12 cellular contexts compared by ENCODE assay signal in the genomic region with DNA sequence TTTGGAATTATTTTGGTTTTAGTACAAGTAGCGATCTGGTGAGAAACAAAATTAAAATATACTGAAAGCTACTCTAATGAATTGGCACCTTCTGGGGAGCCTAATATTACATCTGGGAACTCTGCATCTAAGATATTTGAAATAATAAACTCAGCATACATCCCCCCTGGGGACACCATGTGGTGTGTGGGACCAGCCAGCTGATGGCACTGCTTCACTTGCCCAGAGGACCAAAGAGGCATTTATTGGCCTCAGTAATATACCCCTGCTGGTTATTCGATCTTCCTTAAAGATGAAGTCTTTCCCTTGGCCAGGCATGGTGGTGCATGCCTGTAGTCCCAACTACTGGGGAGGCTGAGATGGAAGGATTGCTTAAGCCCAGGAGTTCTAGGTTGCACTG.
DNase-seq lines count a peak whose midpoint lies in the region; ATAC-seq, FAIRE-seq and TF ChIP-seq lines count a peak whose summit lies in the region.
"Had no signal": no experiment of that assay in that cellular context is flagged by ENCODE, and none has a peak within 500 bp of the region (broad histone marks: within the 10 kb centered on the region; RNA-seq: fewer than 3 reads in every experiment).

No MANE protein-coding gene starts in this region.

- H2BK20ac ChIP-seq in H1 (ENCODE audit: low read length): no peak overlapping the region

- no peak overlapping the region for H3K4ac ChIP-seq in H1 (replicated peaks; ENCODE audit: insufficient read length, low read depth, low read length)

- no peak overlapping the region for H3K4me2 ChIP-seq in H1 (ENCODE audit: insufficient read depth in 1 of 2, low read depth in 2 of 2, low read length in 2 of 2)

- DNase-seq in NCI-H146 (lab: John Stamatoyannopoulos, UW): peak; percentile 12
- DNase-seq in NCI-H146 treated with DMSO at 0.1 percent for 48 hours (lab: John Stamatoyannopoulos, UW; ENCODE audit: unreplicated experiment): no peak
- peak; percentile 22 for DNase-seq in NCI-H1092 (lab: John Stamatoyannopoulos, UW)
- no peak for DNase-seq in H1 (ENCODE audit: low read depth in 1 of 2, low spot score in 2 of 2)
- no peak for DNase-seq in psoas muscle
- DNase-seq in gastrocnemius medialis: no peak
- DNase-seq in NCI-H2196 treated with DMSO at 0.1 percent for 48 hours (lab: John Stamatoyannopoulos, UW; ENCODE audit: unreplicated experiment): no peak
- DNase-seq: activated CD4-positive, CD25-positive, alpha-beta regulatory T cell; effector memory CD8-positive, alpha-beta T cell had no signal

- H2BK120ac ChIP-seq in H1 (replicated peaks; ENCODE audit: low read depth, low read length): no peak overlapping the region

- H3K4me1 ChIP-seq in H1 (replicated peaks in 1 of 4; ENCODE audit: control insufficient read depth in 3 of 4, insufficient read depth in 4 of 4, low read length in 3 of 4) (peaks cover 0 to 8% (median 4%) of the 10 kb centered on the region in 4 experiments; a peak in 3 of 7 replicates), psoas muscle (no peaks in the 10 kb centered on the region), gastrocnemius medialis (no peaks in the 10 kb centered on the region)

- CTCF ChIA-PET in H1 (lab: Charles Lee; ENCODE audit: partially characterized antibody): interaction anchor here (0.7 to 1.2 kb wide), 8 partner anchors 13 to 531 kb away, joined by 3 to 5 read pairs (median 4); no protein-coding TSS in a partner anchor

- TF ChIP-seq RAD21 in H1 (IDR thresholded peaks at IDR 0.05 in 1 of 2, conservative IDR thresholded peaks at IDR 0.05 in 1 of 2; ENCODE audit: low read depth in 2 of 2, low read length in 2 of 2): peak; percentile 84 to 94

- no peak overlapping the region for H3K56ac ChIP-seq in H1 (replicated peaks; ENCODE audit: insufficient read length, low read depth, low read length)

- H3K14ac ChIP-seq in H1 (ENCODE audit: insufficient read length): no peak overlapping the region

- no peak for FAIRE-seq in H1 (lab: Jason Lieb, UNC)
- FAIRE-seq: A204.1, islet of Langerhans had no signal

- in situ Hi-C loops in gastrocnemius medialis (cut with MboI; ENCODE audit: low sequenced_read_pairs in 4 of 4): no loop called here

- TF ChIP-seq CTCF in H1 (IDR thresholded peaks at IDR 0.05; ENCODE audit: control extremely low read depth in 1 of 3, insufficient read depth in 1 of 3, low read depth in 1 of 3, low read length in 3 of 3) (peak; percentile 61 to 67 (median 64)), psoas muscle (IDR thresholded peaks at IDR 0.05) (peak; percentile 19), gastrocnemius medialis (IDR thresholded peaks at IDR 0.05 in 4 of 5, conservative IDR thresholded peaks at IDR 0.05 in 1 of 5) (no peak)

- no peak overlapping the region for H3K23ac ChIP-seq in H1 (ENCODE audit: insufficient read length)

- no peak overlapping the region for H2BK15ac ChIP-seq in H1 (ENCODE audit: low read length)

- H4K91ac ChIP-seq in H1 (replicated peaks; ENCODE audit: insufficient read length, low read length): no peak overlapping the region

- no peak overlapping the region for H4K8ac ChIP-seq in H1 (ENCODE audit: extremely low read depth, insufficient read depth, low read length)

- H3K79me2 ChIP-seq in H1 (ENCODE audit: control insufficient read depth in 1 of 2, insufficient read depth in 2 of 2, low read length in 2 of 2): no peaks in the 10 kb centered on the region

- H3K9ac ChIP-seq in H1 (replicated peaks in 1 of 4; ENCODE audit: extremely low read depth in 1 of 4, low read depth in 3 of 4, low read length in 3 of 4): no peak overlapping the region

- TF ChIP-seq POLR2A in H1 (IDR thresholded peaks at IDR 0.05; ENCODE audit: control extremely low read depth in 1 of 2, low read depth in 2 of 2, low read length in 2 of 2) (no peak), gastrocnemius medialis (IDR thresholded peaks at IDR 0.05) (no peak)

- intact Hi-C loops in psoas muscle (cut with DNase I) (no loop called here), gastrocnemius medialis (cut with DNase I; ENCODE audit: low total_unique reads) (no loop called here)

- POLR2A ChIA-PET in H1 (lab: Charles Lee; ENCODE audit: partially characterized antibody): no interaction called here

- no peak overlapping the region for H3K18ac ChIP-seq in H1 (ENCODE audit: extremely low read depth, low read length)

- no peak overlapping the region for H2BK12ac ChIP-seq in H1 (ENCODE audit: low read depth, low read length)

- H3K27me3 ChIP-seq in H1 (replicated peaks in 1 of 4; ENCODE audit: control insufficient read depth in 3 of 4, extremely low read depth in 1 of 4, insufficient read depth in 3 of 4, low read length in 3 of 4): no peaks in the 10 kb centered on the region; a peak in 1 of 7 replicates
- H3K27me3 ChIP-seq in psoas muscle (ENCODE audit: insufficient read depth in 3 of 3, low read length in 2 of 3): no peaks in the 10 kb centered on the region
- H3K27me3 ChIP-seq in gastrocnemius medialis: no peaks in the 10 kb centered on the region

- H4K5ac ChIP-seq in H1 (ENCODE audit: insufficient read length, low read depth, low read length): no peak overlapping the region

- no peaks in the 10 kb centered on the region for H3K9me3 ChIP-seq in H1 (ENCODE audit: insufficient read depth in 2 of 2, low read depth in 1 of 2, low read length in 1 of 2)
- H3K9me3 ChIP-seq in psoas muscle: no peaks in the 10 kb centered on the region
- no peaks in the 10 kb centered on the region for H3K9me3 ChIP-seq in gastrocnemius medialis

- 81% methylated on average over 2 of the region's 2 CpGs; no CpG with 5 or more reads in 1 of the 2 experiments for WGBS in H1 (ENCODE audit: extremely low coverage in 1 of 2, insufficient coverage in 1 of 2, insufficient read length in 1 of 2, insufficient replicate concordance in 2 of 2, low coverage in 1 of 2, low lambda C conversion rate in 2 of 2, missing lambda C conversion rate in 1 of 2), 2 experiments
- 46 to 65% (median 53%) methylated on average over 2 of the region's 2 CpGs for WGBS in psoas muscle, 3 donors

- H2BK5ac ChIP-seq in H1 (ENCODE audit: low read depth, low read length): no peak overlapping the region

- no peaks in the 10 kb centered on the region for H3K79me1 ChIP-seq in H1 (ENCODE audit: low read depth, low read length)

- no peak overlapping the region for H3K4me3 ChIP-seq in H1 (ENCODE audit: extremely low read depth in 1 of 4, insufficient read depth in 2 of 4, low read depth in 3 of 4, low read length in 4 of 4)
- no peak overlapping the region for H3K4me3 ChIP-seq in psoas muscle
- no peak overlapping the region for H3K4me3 ChIP-seq in gastrocnemius medialis

- no peak overlapping the region for H2AK5ac ChIP-seq in H1 (ENCODE audit: low read depth, low read length)

- H3K27ac ChIP-seq in H1 (ENCODE audit: low read depth, low read length) (no peak overlapping the region), psoas muscle (no peak overlapping the region), gastrocnemius medialis (no peak overlapping the region)

- no peaks in the 10 kb centered on the region for H3K36me3 ChIP-seq in H1 (ENCODE audit: control insufficient read depth in 2 of 4, insufficient read depth in 4 of 4, low read length in 3 of 4)
- no peaks in the 10 kb centered on the region for H3K36me3 ChIP-seq in psoas muscle (ENCODE audit: insufficient read depth in 1 of 2, low read depth in 1 of 2)
- H3K36me3 ChIP-seq in gastrocnemius medialis: no peaks in the 10 kb centered on the region

- no peak for ATAC-seq in psoas muscle
- no peak for ATAC-seq in gastrocnemius medialis
- ATAC-seq in GM21723 (IDR thresholded peaks at IDR 0.05; ENCODE audit: unreplicated experiment): no peak
- ATAC-seq: effector memory CD8-positive, alpha-beta T cell had no signal

- H4K20me1 ChIP-seq in H1 (replicated peaks in 1 of 2; ENCODE audit: control insufficient read depth in 1 of 2, insufficient read depth in 2 of 2, low read length in 2 of 2): no peaks in the 10 kb centered on the region

- no peak overlapping the region for H2AFZ ChIP-seq in H1 (ENCODE audit: low read length)

- H3K23me2 ChIP-seq in H1 (ENCODE audit: low read depth, low read length): no peaks in the 10 kb centered on the region

- TF ChIP-seq EP300 in H1 (IDR thresholded peaks at IDR 0.05; ENCODE audit: borderline replicate concordance in 1 of 2, low read depth in 2 of 2, low read length in 2 of 2): no peak

TF ChIP-seq in H1, 55 proteins besides CTCF, POLR2A, EP300 and RAD21:
- TF ChIP-seq KDM4A (IDR thresholded peaks at IDR 0.05; ENCODE audit: low read depth, low read length, severe bottlenecking) (no peak), NANOG (IDR thresholded peaks at IDR 0.05; ENCODE audit: insufficient read depth, low read depth, low read length, poor library complexity, severe bottlenecking) (no peak), TEAD4 (IDR thresholded peaks at IDR 0.05; ENCODE audit: low read depth, low read length) (no peak), MAX (IDR thresholded peaks at IDR 0.05) (peak; percentile 31; the same call in 1 of the 2 replicates)
TF ChIP-seq in H1: peak in this region for 1.

Comparison
In these comparisons a context has a peak if more than half of its experiments do, and no peak if none do; other contexts are left out.
1. DNase-seq: peak in NCI-H146 (single experiment) and NCI-H1092 (single experiment); none in NCI-H146 treated with DMSO at 0.1 percent for 48 hours (single experiment), H1 (0 of 2), psoas muscle (0 of 2), gastrocnemius medialis (0 of 2) and NCI-H2196 treated with DMSO at 0.1 percent for 48 hours (single experiment).
2. CTCF ChIP-seq: peak in H1 (3 of 3) and psoas muscle (single experiment); none in gastrocnemius medialis (0 of 5).